ENCODE assay signal across 9 cellular contexts in genomic region chr1:163821679-163822078, GRCh38.
"Had no signal": no experiment of that assay in that cellular context is flagged by ENCODE, and none has a peak within 500 bp of the region (broad histone marks: within the 10 kb centered on the region; RNA-seq: fewer than 3 reads in every experiment).

No MANE protein-coding gene starts in this region.

- H3K36me3 Mint-ChIP-seq: IgD-negative memory B cell had no signal

- H3K4me3 ChIP-seq: GM23248, HAP-1 had no signal

- H3K4me1 ChIP-seq: HAP-1 had no signal

- ATAC-seq: HCT116, HepG2 had no signal

- DNase-seq: GM23248, GOT3, H7, HFFc6 had no signal

- H3K4me1 Mint-ChIP-seq: IgD-negative memory B cell had no signal

- H3K36me3 ChIP-seq: HAP-1 had no signal

- H3K9ac ChIP-seq: GM23248 had no signal

- FAIRE-seq: HepG2 had no signal

- H3K27me3 Mint-ChIP-seq: IgD-negative memory B cell had no signal

- H3K9me3 Mint-ChIP-seq: HFFc6 had no signal

- H3K27ac ChIP-seq: GM23248, HL-60 had no signal

- H3K27ac Mint-ChIP-seq: HFFc6, IgD-negative memory B cell had no signal

- H3K9me3 ChIP-seq: HAP-1 had no signal

- H3K4me3 Mint-ChIP-seq: HFFc6, IgD-negative memory B cell had no signal
